Comparison of ENCODE assay signal across 9 cellular contexts in the genomic region with DNA sequence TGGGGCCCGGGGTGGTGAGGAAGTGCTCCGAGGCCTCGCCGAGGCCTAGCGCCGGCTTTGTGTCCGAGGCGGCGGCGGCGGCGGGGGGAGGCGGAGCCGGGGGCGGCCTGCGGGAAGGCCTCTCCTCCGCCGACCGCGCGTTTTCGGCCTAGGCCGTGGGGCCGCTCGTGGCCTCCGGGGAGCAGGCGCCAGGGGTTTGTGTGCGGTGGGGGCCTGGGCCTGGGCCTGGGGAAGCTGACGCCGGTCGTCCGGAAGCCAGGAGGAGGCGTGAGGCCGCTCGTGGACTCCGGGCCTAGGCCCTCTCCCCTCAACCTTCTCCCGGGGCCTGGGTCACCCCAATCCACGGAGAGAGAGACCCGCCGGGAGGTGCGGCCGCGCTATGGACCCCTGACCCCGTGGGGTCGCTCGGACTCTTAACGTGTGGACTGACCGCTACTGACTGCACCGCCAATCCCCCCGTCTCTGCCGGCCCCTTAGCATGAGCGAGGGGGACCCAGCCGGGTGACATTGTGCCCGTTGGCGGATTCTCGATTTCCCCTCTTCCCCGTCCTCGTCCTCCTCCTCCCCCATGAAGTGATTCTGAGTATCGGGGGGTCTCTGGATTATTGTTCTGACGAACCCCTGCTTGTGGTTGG. TPM values are rescaled to one million over a fixed set of nuclear protein-coding genes. Genes with fewer than 3 reads are reported as not detected.
A peak's percentile ranks its signal among the peaks of the same experiment; 100 is the strongest.
DNase-seq lines count a peak whose midpoint lies in the region; ATAC-seq, FAIRE-seq and TF ChIP-seq lines count a peak whose summit lies in the region.
"Had no signal": no experiment of that assay in that cellular context is flagged by ENCODE, and none has a peak within 500 bp of the region (broad histone marks: within the 10 kb centered on the region; RNA-seq: fewer than 3 reads in every experiment).

No MANE protein-coding gene starts in this region.

- H3K4me1 ChIP-seq in HAP-1 (peaks cover 11% of the 10 kb centered on the region), gastroesophageal sphincter (peaks cover 2 to 42% (median 12%) of the 10 kb centered on the region in 3 donors), pancreas (peaks cover 5 to 32% (median 17%) of the 10 kb centered on the region in 3 donors), aorta (ENCODE audit: control insufficient read depth in 1 of 2, insufficient read depth in 2 of 2, low read length in 2 of 2) (no peaks in the 10 kb centered on the region)

- intact Hi-C loops in pancreas (cut with DNase I): no loop called here
- intact Hi-C loops in aorta (cut with DNase I): no loop called here

- H3K36me3 ChIP-seq in HAP-1 (replicated peaks) (peaks cover 21% of the 10 kb centered on the region), gastroesophageal sphincter (no peaks in the 10 kb centered on the region), pancreas (no peaks in the 10 kb centered on the region), aorta (ENCODE audit: control insufficient read depth in 1 of 2, insufficient read depth in 2 of 2, low read length in 1 of 2) (no peaks in the 10 kb centered on the region)

- 0 to 2% methylated on average over 4 to 10 of the region's 60 CpGs for WGBS in gastroesophageal sphincter (ENCODE audit: low coverage in 1 of 2), 2 donors
- 0 to 1% methylated on average over 58 to 60 of the region's 60 CpGs for WGBS in pancreas, 2 donors
- WGBS in aorta, 2 donors: 0 to 1% methylated on average over 34 to 60 of the region's 60 CpGs

- in situ Hi-C loops in HAP-1 (cut with MboI; ENCODE audit: low sequenced_read_pairs): no loop called here

- H3K4me3 ChIP-seq in HAP-1 (peak overlapping the region; percentile 96), gastroesophageal sphincter (peak overlapping the region; percentile 71 to 89), pancreas (peak overlapping the region; percentile 58 to 92 (median 86)), aorta (ENCODE audit: low read length in 2 of 2) (peak overlapping the region; percentile 80 to 90)

- FAIRE-seq in pancreas (lab: Jason Lieb, UNC): no peak
- FAIRE-seq: colon had no signal

- ATAC-seq in gastroesophageal sphincter (peak; percentile 69), pancreas (peak; percentile 59 to 75 (median 68)), aorta (ENCODE audit: low FRiP score) (peak; percentile 81), GM19467 (IDR thresholded peaks at IDR 0.05; ENCODE audit: unreplicated experiment) (no peak)

- H3K27ac ChIP-seq in gastroesophageal sphincter (peak overlapping the region; percentile 96 to 100 (median 99)), pancreas (peak overlapping the region; percentile 100), aorta (ENCODE audit: low read depth in 1 of 2, low read length in 2 of 2) (peak overlapping the region; percentile 91 to 97)

- DNase-seq in Daoy (ENCODE audit: low read depth) (peak; percentile 43), HAP-1 (ENCODE audit: low spot score in 2 of 2) (peak in 1 of 2 experiments; percentile 48), NCI-H1092 treated with DMSO at 0.1 percent for 48 hours (lab: John Stamatoyannopoulos, UW) (peak; percentile 33), pancreas (peak; percentile 61 to 87 (median 72)), aorta (peak; percentile 81 to 89)
- DNase-seq in activated T-helper 9 cell treated with anti-CD3 and anti-CD28 coated beads, Interleukin-2, amount 50 U/mL, for 16 hours (ENCODE audit: low read depth): peak; percentile 40

- no peaks in the 10 kb centered on the region for H3K9me3 ChIP-seq in HAP-1
- no peaks in the 10 kb centered on the region for H3K9me3 ChIP-seq in gastroesophageal sphincter
- no peaks in the 10 kb centered on the region for H3K9me3 ChIP-seq in pancreas
- no peaks in the 10 kb centered on the region for H3K9me3 ChIP-seq in aorta (ENCODE audit: control insufficient read depth, low read length)

- TF ChIP-seq EP300 in gastroesophageal sphincter (IDR thresholded peaks at IDR 0.05): no peak

- TF ChIP-seq CTCF in gastroesophageal sphincter (IDR thresholded peaks at IDR 0.05) (no peak), pancreas (IDR thresholded peaks at IDR 0.05) (no peak)

- H3K27me3 ChIP-seq in HAP-1 (ENCODE audit: low read depth) (no peaks in the 10 kb centered on the region), gastroesophageal sphincter (no peaks in the 10 kb centered on the region), pancreas (no peaks in the 10 kb centered on the region), aorta (ENCODE audit: control insufficient read depth in 1 of 2, insufficient read depth in 2 of 2, low read length in 1 of 2) (no peaks in the 10 kb centered on the region)

- no peak for TF ChIP-seq POLR2A in gastroesophageal sphincter (IDR thresholded peaks at IDR 0.05)

RNA-seq across cellular contexts. Expression of a gene that starts 0.6 kb away (rescaled TPM):
- 16.2 and 39.3 TPM in 2 replicates for total RNA-seq in Daoy (2014; rRNA removed; shearing (Covaris generic))
- total RNA-seq in gastroesophageal sphincter: 100 to 1,000 TPM in 1 of 4 donors, 10 to 100 TPM in 3; 46.0 to 134 (median 66.1) TPM
- total RNA-seq in pancreas: 10 to 100 TPM; 13.8 to 29.5 (median 19.7) TPM
- 10 to 100 TPM; 19.2 to 31.3 TPM for polyA plus RNA-seq in pancreas
- total RNA-seq in aorta: 10 to 100 TPM; 62.9 to 65.8 TPM
- polyA plus RNA-seq in aorta: 10 to 100 TPM; 11.9 to 45.2 TPM
